22 cellular contexts compared by ENCODE assay signal in genomic region chr17:39703913-39704312, GRCh38. TPM values are rescaled to one million over a fixed set of nuclear protein-coding genes. Genes with fewer than 3 reads are reported as not detected.
DNase-seq lines count a peak whose midpoint lies in the region; ATAC-seq and TF ChIP-seq lines count a peak whose summit lies in the region.
"Had no signal": no experiment of that assay in that cellular context is flagged by ENCODE, and none has a peak within 500 bp of the region (broad histone marks: within the 10 kb centered on the region; RNA-seq: fewer than 3 reads in every experiment).

No MANE protein-coding gene starts in this region.

- no peaks in the 10 kb centered on the region for H3K9me3 ChIP-seq in BLaER1 treated with 17β-estradiol and CSF1 and Interleukin-3, amounts not matched to agents 10 nM and 100 nM (replicated peaks in 1 of 11)
- H3K9me3 ChIP-seq in PC-9 (ENCODE audit: insufficient read depth, low read depth) (no peaks in the 10 kb centered on the region), iPS-20b (ENCODE audit: insufficient read depth, low read depth, low read length) (no peaks in the 10 kb centered on the region), psoas muscle (no peaks in the 10 kb centered on the region)
- H3K9me3 ChIP-seq: SJCRH30 had no signal

- intact Hi-C loops in PC-9 (cut with micrococcal nuclease; ENCODE audit: unreplicated experiment) (loop anchor here (2.0 kb wide), 1 partner anchor 29 kb away; no protein-coding TSS in a partner anchor), psoas muscle (cut with DNase I) (no loop called here)

- TF ChIP-seq POLR2A in GM18505 (IDR thresholded peaks at IDR 0.05; ENCODE audit: borderline replicate concordance, extremely low read depth, insufficient read depth, insufficient read length), result no peak

- no peak overlapping the region for H3K9ac ChIP-seq in BLaER1 treated with 17β-estradiol and CSF1 and Interleukin-3, amounts not matched to agents 10 nM and 100 nM
- H3K9ac ChIP-seq in iPS-20b (ENCODE audit: low read depth, low read length), result 0 out of 2 replicates have a peak overlapping the region, but pooled peaks have one; percentile 12

- H3K4me1 ChIP-seq in BLaER1 treated with 17β-estradiol and CSF1 and Interleukin-3, amounts not matched to agents 10 nM and 100 nM, result peaks cover 27 to 62% (median 56%) of the 10 kb centered on the region in 10 experiments
- peaks cover 77% of the 10 kb centered on the region for H3K4me1 ChIP-seq in PC-9 (replicated peaks; ENCODE audit: insufficient read depth)
- peaks cover 31% of the 10 kb centered on the region for H3K4me1 ChIP-seq in iPS-20b (ENCODE audit: insufficient read depth, low read length)
- peaks cover 55% of the 10 kb centered on the region for H3K4me1 ChIP-seq in psoas muscle

- peaks cover 77% of the 10 kb centered on the region for H3K79me2 ChIP-seq in PC-9 (ENCODE audit: low read depth)

- H3F3A ChIP-seq in PC-9 (ENCODE audit: insufficient read depth, low read depth), result peaks cover 50% of the 10 kb centered on the region

- no peak overlapping the region for H3K4me3 ChIP-seq in BLaER1 treated with 17β-estradiol and CSF1 and Interleukin-3, amounts not matched to agents 10 nM and 100 nM
- H3K4me3 ChIP-seq in PC-9 (no peak overlapping the region), iPS-20b (ENCODE audit: low read length) (no peak overlapping the region), psoas muscle (no peak overlapping the region)
- H3K4me3 ChIP-seq: dorsolateral prefrontal cortex, SJCRH30 had no signal

- H3K27ac ChIP-seq in BLaER1 treated with 17β-estradiol and CSF1 and Interleukin-3, amounts not matched to agents 10 nM and 100 nM, result no peak overlapping the region
- H3K27ac ChIP-seq in PC-9 (peak overlapping the region; percentile 51), iPS-20b (ENCODE audit: low read length) (no peak overlapping the region), psoas muscle (peak overlapping the region; percentile 61)
- H3K27ac ChIP-seq: dorsolateral prefrontal cortex, HL-60, SJCRH30 had no signal

- no peaks in the 10 kb centered on the region for H3K9me2 ChIP-seq in PC-9 (ENCODE audit: insufficient read depth)

- no peak overlapping the region for H2AFZ ChIP-seq in PC-9

- POLR2A ChIA-PET in PC-9 (lab: Charles Lee; ENCODE audit: unreplicated experiment), result no interaction called here

- no peak for ATAC-seq in psoas muscle
- ATAC-seq in GM18505 (IDR thresholded peaks at IDR 0.05; ENCODE audit: unreplicated experiment), result no peak
- no peak for ATAC-seq in GM19035 (IDR thresholded peaks at IDR 0.05; ENCODE audit: unreplicated experiment)
- ATAC-seq: left colon; naive thymus-derived CD8-positive, alpha-beta T cell had no signal

- no TSS peak for BruUV-seq in PC-9 (replicated peaks; lab: Mats Ljungman, UMichigan)

- CTCF ChIA-PET in PC-9 (lab: Charles Lee), result no interaction called here

- H3K27me3 ChIP-seq in BLaER1 treated with 17β-estradiol and CSF1 and Interleukin-3, amounts not matched to agents 10 nM and 100 nM, result peaks cover 32 to 40% (median 37%) of the 10 kb centered on the region in 11 experiments
- H3K27me3 ChIP-seq in PC-9 (ENCODE audit: insufficient read depth, low read depth) (no peaks in the 10 kb centered on the region), iPS-20b (ENCODE audit: insufficient read depth, low read length) (no peaks in the 10 kb centered on the region), psoas muscle (ENCODE audit: insufficient read depth in 3 of 3, low read length in 2 of 3) (no peaks in the 10 kb centered on the region)
- H3K27me3 ChIP-seq: SJCRH30 had no signal

- DNase-seq in PC-9 (no peak), psoas muscle (no peak), cerebellum (ENCODE audit: low spot score) (no peak)
- DNase-seq in stimulated activated naive CD4-positive, alpha-beta T cell (lab: John Stamatoyannopoulos, UW), result no peak
- DNase-seq: activated naive CD4-positive, alpha-beta T cell; COR-L47; dorsolateral prefrontal cortex; GDM1; HFFc6; Kasumi-1; left colon; NCI-H1417 treated with DMSO at 0.1 percent for 48 hours; NCI-H345; SJCRH30; stimulated activated CD4-positive, alpha-beta T cell treated with anti-CD3 and anti-CD28 coated beads, Interleukin-1b, Interleukin-23, amount 100 ng/mL, for 48 hours; T-helper 9 cell had no signal

- H3K36me3 ChIP-seq in BLaER1 treated with 17β-estradiol and CSF1 and Interleukin-3, amounts not matched to agents 10 nM and 100 nM, result no peaks in the 10 kb centered on the region
- H3K36me3 ChIP-seq in PC-9 (ENCODE audit: low read depth), result no peaks in the 10 kb centered on the region
- peaks cover 56% of the 10 kb centered on the region for H3K36me3 ChIP-seq in iPS-20b (ENCODE audit: insufficient read depth, low read depth, low read length)
- H3K36me3 ChIP-seq in psoas muscle (ENCODE audit: insufficient read depth in 1 of 2, low read depth in 1 of 2), result peaks cover 0 to 22% of the 10 kb centered on the region in 2 donors
- H3K36me3 ChIP-seq: SJCRH30 had no signal

- peak overlapping the region in 8 of 11 experiments; percentile 76 to 95 (median 88); a peak in 13 of 22 replicates for H3K4me2 ChIP-seq in BLaER1 treated with 17β-estradiol and CSF1 and Interleukin-3, amounts not matched to agents 10 nM and 100 nM
- peak overlapping the region; percentile 73 for H3K4me2 ChIP-seq in PC-9

- 84 to 86% (median 84%) methylated on average over 5 of the region's 5 CpGs for WGBS in psoas muscle, 3 donors

- no peak for TF ChIP-seq CTCF in PC-9 (conservative IDR thresholded peaks at IDR 0.05)
- no peak for TF ChIP-seq CTCF in psoas muscle (IDR thresholded peaks at IDR 0.05)

- H4K20me1 ChIP-seq in BLaER1 treated with 17β-estradiol and CSF1 and Interleukin-3, amounts not matched to agents 10 nM and 100 nM, result no peaks in the 10 kb centered on the region; a peak in 1 of 22 replicates
- H4K20me1 ChIP-seq in PC-9 (ENCODE audit: insufficient read depth), result peaks cover 11% of the 10 kb centered on the region; the same call in 1 of the 2 replicates

RNA-seq across cellular contexts. Expression of gene ERBB2, which starts 4.0 kb away (rescaled TPM):
- total RNA-seq in PC-9 (2021) (87.2 and 90.6 TPM in 2 replicates), psoas muscle (10 to 100 TPM; 20.4 to 24.9 (median 21.1) TPM), cerebellum (16.9 TPM)
- polyA plus RNA-seq in psoas muscle, result 10 to 100 TPM in 1 of 3 donors, 1 to 10 TPM in 2; 4.0 to 11.1 (median 9.2) TPM

RNA-seq across cellular contexts. Expression of gene PGAP3, which starts 16.1 kb away (rescaled TPM):
- 15.0 and 16.2 TPM in 2 replicates for total RNA-seq in PC-9 (2021)
- 1 to 10 TPM; 4.5 to 7.9 (median 6.7) TPM for total RNA-seq in psoas muscle
- 1 to 10 TPM; 1.4 to 4.2 (median 3.3) TPM for polyA plus RNA-seq in psoas muscle
- 10.5 TPM for total RNA-seq in cerebellum

RNA-seq across cellular contexts. Expression of gene MIEN1, which starts 26.4 kb away (rescaled TPM):
- 49.2 and 50.8 TPM in 2 replicates for total RNA-seq in PC-9 (2021)
- total RNA-seq in psoas muscle, result 10 to 100 TPM; 28.2 to 44.3 (median 36.2) TPM
- 10 to 100 TPM; 42.6 to 83.9 (median 63.5) TPM for polyA plus RNA-seq in psoas muscle
- 8.4 TPM for total RNA-seq in cerebellum

RNA-seq across cellular contexts. Expression of gene GRB7, which starts 33.8 kb away (rescaled TPM):
- 49.1 and 55.9 TPM in 2 replicates for total RNA-seq in PC-9 (2021)
- total RNA-seq in psoas muscle, result not detected
- polyA plus RNA-seq in psoas muscle, result under 1 TPM in 2 of 3 donors, not detected in 1; 0.06 to 0.69 TPM
- total RNA-seq in cerebellum, result not detected
- total RNA-seq: HFFc6; naive thymus-derived CD8-positive, alpha-beta T cell; SJCRH30 had no signal
- polyA plus RNA-seq: naive thymus-derived CD8-positive, alpha-beta T cell had no signal

RNA-seq across cellular contexts. Expression of gene PNMT, which starts 35.7 kb away (rescaled TPM):
- total RNA-seq in PC-9 (2021) (0.75 and 1.1 TPM in 2 replicates), psoas muscle (10 to 100 TPM in 2 of 4 donors, 1 to 10 TPM in 2; 5.9 to 15.3 (median 11.8) TPM), cerebellum (1.5 TPM)
- 10 to 100 TPM in 1 of 3 donors, 1 to 10 TPM in 2; 6.0 to 13.0 (median 6.8) TPM for polyA plus RNA-seq in psoas muscle

Comparison
In these comparisons a context has a peak if more than half of its experiments do, and no peak if none do; other contexts are left out.
1. H3K27ac ChIP-seq: peak in PC-9 (single experiment) and psoas muscle (single experiment); none in BLaER1 treated with 17β-estradiol and CSF1 and Interleukin-3, amounts not matched to agents 10 nM and 100 nM (0 of 11) and iPS-20b (single experiment).